30 cellular contexts compared by ENCODE assay signal in the genomic region with DNA sequence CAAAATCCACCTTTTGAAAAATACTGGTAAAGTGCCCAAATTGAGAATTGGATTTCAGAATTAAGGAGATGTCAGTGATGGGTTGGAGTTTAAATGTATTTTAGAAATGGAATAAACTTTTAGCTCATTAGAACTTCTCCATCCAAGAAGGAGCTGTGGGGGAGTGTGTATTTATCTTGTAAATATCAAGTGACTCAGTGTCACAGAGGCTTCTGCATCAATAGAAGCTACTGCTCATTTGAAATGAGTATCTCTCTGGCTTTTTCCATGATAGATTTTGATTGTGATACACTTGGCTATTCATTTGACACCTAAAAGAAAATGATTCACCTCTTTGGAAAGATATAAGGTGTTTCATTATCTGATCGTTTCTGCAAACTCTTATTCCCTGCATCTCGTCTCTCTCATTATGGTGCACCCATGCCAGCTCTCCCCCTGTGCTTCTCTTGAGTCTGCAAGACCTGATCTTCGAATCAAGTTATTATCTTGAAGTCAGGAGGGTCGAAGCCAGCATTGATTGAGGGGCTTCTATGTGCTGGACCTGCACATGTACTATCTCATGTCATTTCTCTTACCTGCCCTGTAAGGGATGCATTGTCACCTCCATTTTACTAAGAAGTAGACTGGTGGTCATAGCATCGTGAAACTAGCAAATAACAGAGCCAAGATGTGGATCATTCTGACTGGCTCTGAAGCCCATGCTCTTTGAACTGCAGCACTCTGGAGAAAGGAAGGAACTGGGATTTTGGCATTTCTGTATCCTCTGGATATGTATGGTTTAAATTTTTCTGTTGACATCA. TPM values are rescaled to one million over a fixed set of nuclear protein-coding genes. Genes with fewer than 3 reads are reported as not detected.
DNase-seq lines count a peak whose midpoint lies in the region; ATAC-seq and TF ChIP-seq lines count a peak whose summit lies in the region.
"Had no signal": no experiment of that assay in that cellular context is flagged by ENCODE, and none has a peak within 500 bp of the region (broad histone marks: within the 10 kb centered on the region; RNA-seq: fewer than 3 reads in every experiment).

No MANE protein-coding gene starts in this region.

- peaks cover 29% of the 10 kb centered on the region for H3K4me1 ChIP-seq in CD4-positive, alpha-beta memory T cell (ENCODE audit: insufficient read depth, low read length)
- H3K4me1 ChIP-seq in PC-3 (ENCODE audit: insufficient read depth, low read length), result peaks cover 12% of the 10 kb centered on the region
- H3K4me1 ChIP-seq: breast epithelium, testis had no signal

- H3K9me2 ChIP-seq in PC-3 (replicated peaks; ENCODE audit: low read length), result no peaks in the 10 kb centered on the region

- no peaks in the 10 kb centered on the region for H3K9me3 ChIP-seq in CD4-positive, alpha-beta memory T cell (ENCODE audit: control insufficient read depth in 1 of 2, low read length in 2 of 2)
- H3K9me3 ChIP-seq in PC-3 (ENCODE audit: low read length), result no peaks in the 10 kb centered on the region
- H3K9me3 ChIP-seq: breast epithelium, MG63, pancreas, testis had no signal

- H3K4me3 ChIP-seq in CD4-positive, alpha-beta memory T cell (ENCODE audit: low read length in 2 of 2), result no peak overlapping the region
- H3K4me3 ChIP-seq in PC-3 (ENCODE audit: low read length), result no peak overlapping the region
- no peak overlapping the region for H3K4me3 ChIP-seq in fibroblast of villous mesenchyme (ENCODE audit: low read depth, low read length)
- H3K4me3 ChIP-seq: breast epithelium, MG63, pancreas, smooth muscle cell, testis had no signal

- TSS peak; percentile 14 for BruUV-seq in PC-3 (replicated peaks; lab: Mats Ljungman, UMichigan)

- H3K4me1 Mint-ChIP-seq in activated CD4-positive, alpha-beta T cell treated with anti-CD3 and anti-CD28 coated beads for 36 hours, result peaks cover 50% of the 10 kb centered on the region
- peaks cover 19 to 56% (median 46%) of the 10 kb centered on the region in 4 donors for H3K4me1 Mint-ChIP-seq in CD4-positive, alpha-beta memory T cell

- H3K27me3 Mint-ChIP-seq in activated CD4-positive, alpha-beta T cell treated with anti-CD3 and anti-CD28 coated beads for 36 hours, result no peaks in the 10 kb centered on the region
- H3K27me3 Mint-ChIP-seq in CD4-positive, alpha-beta memory T cell, result no peaks in the 10 kb centered on the region
- H3K27me3 Mint-ChIP-seq: natural killer cell treated with Interleukin-12 subunit alpha and Interleukin-12 subunit beta and Interleukin-15 and Interleukin-18, amount 100 ng/mL, for 72 hours had no signal

- H3K9ac ChIP-seq in PC-3 (ENCODE audit: low read length), result no peak overlapping the region

- peaks cover 37% of the 10 kb centered on the region for H3K36me3 Mint-ChIP-seq in activated CD4-positive, alpha-beta T cell treated with anti-CD3 and anti-CD28 coated beads for 36 hours (ENCODE audit: low read depth)
- peaks cover 38 to 56% of the 10 kb centered on the region in 2 donors for H3K36me3 Mint-ChIP-seq in CD4-positive, alpha-beta memory T cell

- H4K20me1 ChIP-seq in PC-3 (ENCODE audit: low read length), result peaks cover 21% of the 10 kb centered on the region

- no peak overlapping the region for H3K27ac ChIP-seq in CD4-positive, alpha-beta memory T cell (ENCODE audit: low read depth, low read length)
- H3K27ac ChIP-seq in PC-3 (ENCODE audit: low read length), result no peak overlapping the region
- H3K27ac ChIP-seq: 22Rv1, breast epithelium, pancreas, testis, VCaP had no signal

- no peaks in the 10 kb centered on the region for H3F3A ChIP-seq in PC-3 (ENCODE audit: low read length, unreplicated experiment)

- peak overlapping the region; percentile 34 for H3K27ac Mint-ChIP-seq in activated CD4-positive, alpha-beta T cell treated with anti-CD3 and anti-CD28 coated beads for 36 hours
- H3K27ac Mint-ChIP-seq in CD4-positive, alpha-beta memory T cell, result peak overlapping the region; percentile 6 to 87 (median 65)
- H3K27ac Mint-ChIP-seq: natural killer cell treated with Interleukin-12 subunit alpha and Interleukin-12 subunit beta and Interleukin-15 and Interleukin-18, amount 100 ng/mL, for 72 hours had no signal

- no peaks in the 10 kb centered on the region for H3K27me3 ChIP-seq in CD4-positive, alpha-beta memory T cell (ENCODE audit: insufficient read depth, low read length)
- no peaks in the 10 kb centered on the region for H3K27me3 ChIP-seq in PC-3 (ENCODE audit: low read length)
- H3K27me3 ChIP-seq: breast epithelium, MG63, pancreas, testis had no signal

- H3K4me3 Mint-ChIP-seq in activated CD4-positive, alpha-beta T cell treated with anti-CD3 and anti-CD28 coated beads for 36 hours, result no peak overlapping the region
- no peak overlapping the region for H3K4me3 Mint-ChIP-seq in CD4-positive, alpha-beta memory T cell
- H3K4me3 Mint-ChIP-seq: natural killer cell treated with Interleukin-12 subunit alpha and Interleukin-12 subunit beta and Interleukin-15 and Interleukin-18, amount 100 ng/mL, for 72 hours had no signal

- H2AFZ ChIP-seq in PC-3 (ENCODE audit: low read length), result no peak overlapping the region

- intact Hi-C loops in activated CD4-positive, alpha-beta T cell treated with anti-CD3 and anti-CD28 coated beads for 36 hours (cut with DNase I, micrococcal nuclease), result no loop called here
- intact Hi-C loops in CD4-positive, alpha-beta memory T cell (cut with micrococcal nuclease), result no loop called here
- intact Hi-C loops in PC-3 (cut with micrococcal nuclease), result no loop called here

- H3K9me3 Mint-ChIP-seq in activated CD4-positive, alpha-beta T cell treated with anti-CD3 and anti-CD28 coated beads for 36 hours (ENCODE audit: low read depth), result peaks cover 2% of the 10 kb centered on the region
- H3K9me3 Mint-ChIP-seq in CD4-positive, alpha-beta memory T cell, result peaks cover 0 to 2% (median 0%) of the 10 kb centered on the region in 8 donors
- H3K9me3 Mint-ChIP-seq: natural killer cell treated with Interleukin-12 subunit alpha and Interleukin-12 subunit beta and Interleukin-15 and Interleukin-18, amount 100 ng/mL, for 72 hours had no signal

- TF ChIP-seq CTCF in PC-3 (conservative IDR thresholded peaks at IDR 0.05; ENCODE audit: low read depth, low read length), result no peak
- TF ChIP-seq CTCF in fibroblast of villous mesenchyme (IDR thresholded peaks at IDR 0.05; ENCODE audit: insufficient read depth, low read depth, low read length), result no peak

- POLR2A ChIA-PET in activated CD4-positive, alpha-beta T cell treated with anti-CD3 and anti-CD28 coated beads for 36 hours (lab: Charles Lee), result interaction anchor here (1.1 kb wide), 1 partner anchor 30 kb away, joined by 3 read pairs; a partner anchor contains a TSS
- POLR2A ChIA-PET in CD4-positive, alpha-beta memory T cell (lab: Charles Lee; ENCODE audit: partially characterized antibody), result no interaction called here
- POLR2A ChIA-PET in PC-3 (lab: Charles Lee; ENCODE audit: unreplicated experiment), result no interaction called here

- ATAC-seq in activated CD4-positive, alpha-beta T cell treated with anti-CD3 and anti-CD28 coated beads for 36 hours, result peak; percentile 86
- peak; percentile 40 for ATAC-seq in PC-3
- ATAC-seq in HG02973 (IDR thresholded peaks at IDR 0.05; ENCODE audit: unreplicated experiment), result no peak
- ATAC-seq: natural killer cell treated with Interleukin-12 subunit alpha and Interleukin-12 subunit beta and Interleukin-15 and Interleukin-18, amount 100 ng/mL, for 72 hours; Panc1; pancreas had no signal

- no peak for DNase-seq in activated CD4-positive, alpha-beta T cell treated with anti-CD3 and anti-CD28 coated beads for 36 hours
- no peak for DNase-seq in activated CD4-positive, alpha-beta T cell treated with anti-CD3 and anti-CD28 coated beads for 48 hours
- DNase-seq in CD4-positive, alpha-beta memory T cell, result no peak
- DNase-seq in PC-3 (peak; percentile 31), fibroblast of villous mesenchyme (ENCODE audit: low read depth) (peak; percentile 53), AG20443 (ENCODE audit: low spot score) (no peak)
- DNase-seq in stimulated activated naive CD4-positive, alpha-beta T cell (lab: John Stamatoyannopoulos, UW), result no peak
- DNase-seq: activated CD4-positive, alpha-beta T cell treated with anti-CD3 and anti-CD28 coated beads, Interleukin-2, amount 50 U/mL, for 1 hour; activated gamma-delta T cell; DMS153; effector CD4-positive, alpha-beta T cell; glutamatergic neuron; islet precursor cell; MG63; NCI-H1105 treated with DMSO at 0.1 percent for 48 hours; NCI-H2029; NCI-H526; NK-92 treated with Interleukin-12 subunit alpha and Interleukin-12 subunit beta, amount 100 ng/mL, for 24 hours; pancreas; SHP77 treated with DMSO at 0.1 percent for 48 hours; stimulated activated CD4-positive, alpha-beta T cell treated with anti-CD3 and anti-CD28 coated beads, Interleukin-1b, Interleukin-23, amount 100 ng/mL, for 48 hours; T-helper 9 cell; testis had no signal

- no peak overlapping the region for H3K4me2 ChIP-seq in PC-3 (ENCODE audit: low read length)
- H3K4me2 ChIP-seq: smooth muscle cell had no signal

- H3K36me3 ChIP-seq in CD4-positive, alpha-beta memory T cell (ENCODE audit: insufficient read depth, low read length), result peaks cover 4% of the 10 kb centered on the region
- H3K36me3 ChIP-seq in PC-3 (ENCODE audit: low read depth, low read length), result peaks cover 37% of the 10 kb centered on the region; the same call in 1 of the 2 replicates
- H3K36me3 ChIP-seq: breast epithelium had no signal

- CTCF ChIA-PET in activated CD4-positive, alpha-beta T cell treated with anti-CD3 and anti-CD28 coated beads for 36 hours (lab: Charles Lee), result interaction anchor here (1.0 to 1.5 kb wide), 5 partner anchors 14 to 182 kb away, joined by 3 to 4 read pairs (median 3); no protein-coding TSS in a partner anchor
- CTCF ChIA-PET in CD4-positive, alpha-beta memory T cell (lab: Charles Lee; ENCODE audit: partially characterized antibody), result no interaction called here
- CTCF ChIA-PET in PC-3 (lab: Charles Lee), result no interaction called here

- H3K79me2 ChIP-seq in PC-3 (ENCODE audit: low read length), result peaks cover 81% of the 10 kb centered on the region

RNA-seq across cellular contexts. Expression of a gene that starts 30.1 kb away (rescaled TPM):
- total RNA-seq in activated CD4-positive, alpha-beta T cell treated with anti-CD3 and anti-CD28 coated beads for 36 hours, result 10 to 100 TPM; 43.9 to 54.5 TPM
- total RNA-seq in CD4-positive, alpha-beta memory T cell, result 10 to 100 TPM; 37.6 to 40.1 TPM
- polyA plus RNA-seq in CD4-positive, alpha-beta memory T cell, result 10 to 100 TPM; 27.6 to 28.4 TPM
- total RNA-seq in PC-3 (2014; rRNA removed) (16.5 and 23.0 TPM in 2 replicates), fibroblast of villous mesenchyme (12.2 and 15.1 TPM in 2 replicates)

Comparison
In these comparisons a context has a peak if more than half of its experiments do, and no peak if none do; other contexts are left out.
1. DNase-seq: peak in PC-3 (single experiment) and fibroblast of villous mesenchyme (single experiment); none in activated CD4-positive, alpha-beta T cell treated with anti-CD3 and anti-CD28 coated beads for 36 hours (single experiment), activated CD4-positive, alpha-beta T cell treated with anti-CD3 and anti-CD28 coated beads for 48 hours (single experiment), CD4-positive, alpha-beta memory T cell (0 of 5), stimulated activated naive CD4-positive, alpha-beta T cell (0 of 6) and AG20443 (single experiment).